In the genomic region with DNA sequence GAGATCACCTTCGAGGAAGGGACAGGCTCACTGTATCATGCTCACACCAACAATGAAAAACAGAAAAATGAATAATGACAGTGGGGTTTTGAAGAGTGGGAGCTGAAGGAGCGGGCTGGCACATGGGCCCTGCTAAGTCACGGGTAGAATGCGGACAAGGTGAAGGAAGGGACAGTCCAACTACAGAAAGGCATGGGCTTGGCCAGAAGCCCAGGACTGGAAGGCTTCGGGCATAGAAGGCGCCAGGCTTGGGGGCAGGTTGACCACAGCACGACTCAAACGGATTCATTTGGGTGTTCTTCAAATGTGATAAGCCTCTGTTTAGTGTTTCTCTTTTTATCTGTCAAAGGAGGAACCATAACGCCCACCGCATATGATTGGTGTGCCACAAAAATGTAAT, we compare ENCODE assay signal across 13 cellular contexts.
"Had no signal": no experiment of that assay in that cellular context is flagged by ENCODE, and none has a peak within 500 bp of the region (broad histone marks: within the 10 kb centered on the region; RNA-seq: fewer than 3 reads in every experiment).

No MANE protein-coding gene starts in this region.

- H3K27me3 ChIP-seq: cardiac muscle cell, foreskin keratinocyte, stomach, thyroid gland, uterus had no signal

- H3K9me3 ChIP-seq: stomach, thyroid gland, uterus had no signal

- H3K4me3 ChIP-seq: cardiac muscle cell, coronary artery, stomach, thyroid gland, uterus had no signal

- DNase-seq: activated CD4-positive, alpha-beta T cell treated with anti-CD3 and anti-CD28 coated beads for 48 hours; activated naive CD4-positive, alpha-beta T cell treated with Interleukin-2 at 50 U/mL for 16 hours; effector CD4-positive, alpha-beta T cell; foreskin keratinocyte; mesendoderm; nephron progenitor cell; stimulated activated CD4-positive, alpha-beta T cell treated with anti-CD3 and anti-CD28 coated beads, Interleukin-4, amount 100 ng/mL, for 4 hours; stomach; T1000; thyroid gland; uterus had no signal

- H3K4me1 ChIP-seq: foreskin keratinocyte, thyroid gland, uterus had no signal

- H3K27ac ChIP-seq: coronary artery, foreskin keratinocyte, stomach, thyroid gland, uterus had no signal

- H3K36me3 ChIP-seq: cardiac muscle cell, stomach, thyroid gland, uterus had no signal
